ENCODE assay signal across 16 cellular contexts in genomic region chr16:52549011-52549692, GRCh38. TPM values are rescaled to one million over a fixed set of nuclear protein-coding genes. Genes with fewer than 3 reads are reported as not detected.
DNase-seq lines count a peak whose midpoint lies in the region; ATAC-seq and TF ChIP-seq lines count a peak whose summit lies in the region.
"Had no signal": no experiment of that assay in that cellular context is flagged by ENCODE, and none has a peak within 500 bp of the region (broad histone marks: within the 10 kb centered on the region; RNA-seq: fewer than 3 reads in every experiment).

No MANE protein-coding gene starts in this region.

- H3K27ac Mint-ChIP-seq in progenitor cell of endocrine pancreas, result peak overlapping the region; percentile 0
- no peak overlapping the region for H3K27ac Mint-ChIP-seq in activated naive CD4-positive, alpha-beta T cell treated with anti-CD3 and anti-CD28 coated beads for 36 hours
- H3K27ac Mint-ChIP-seq: activated CD4-positive, alpha-beta T cell treated with anti-CD3 and anti-CD28 coated beads, Interleukin-2, amount 10 ng/mL, durations not matched to agents 7 days and 5 days; activated T-helper 17 cell treated with anti-CD3 and anti-CD28 coated beads, Interleukin-2, amount 50 U/mL, for 72 hours; T-helper 17 cell had no signal

- no peaks in the 10 kb centered on the region for H3K9me3 ChIP-seq in SK-N-SH
- no peaks in the 10 kb centered on the region for H3K9me3 ChIP-seq in hepatocyte (ENCODE audit: low read depth)
- H3K9me3 ChIP-seq: esophagus squamous epithelium had no signal

- intact Hi-C loops in activated naive CD4-positive, alpha-beta T cell treated with anti-CD3 and anti-CD28 coated beads for 36 hours (cut with micrococcal nuclease), result no loop called here

- TF ChIP-seq EP300 in SK-N-SH (IDR thresholded peaks at IDR 0.05; ENCODE audit: borderline replicate concordance in 1 of 2, low read depth in 1 of 2, low read length in 1 of 2), result no peak

- H3K4me3 Mint-ChIP-seq in progenitor cell of endocrine pancreas (ENCODE audit: low read depth), result peak overlapping the region; percentile 94
- no peak overlapping the region for H3K4me3 Mint-ChIP-seq in activated naive CD4-positive, alpha-beta T cell treated with anti-CD3 and anti-CD28 coated beads for 36 hours
- H3K4me3 Mint-ChIP-seq: activated CD4-positive, alpha-beta T cell treated with anti-CD3 and anti-CD28 coated beads, Interleukin-2, amount 10 ng/mL, durations not matched to agents 7 days and 5 days; activated T-helper 17 cell treated with anti-CD3 and anti-CD28 coated beads, Interleukin-2, amount 50 U/mL, for 72 hours; T-helper 17 cell had no signal

- H3F3A ChIP-seq in SK-N-SH (replicated peaks; ENCODE audit: insufficient read depth), result no peaks in the 10 kb centered on the region

- H4K20me1 ChIP-seq in SK-N-SH (ENCODE audit: insufficient read depth) (no peaks in the 10 kb centered on the region), hepatocyte (ENCODE audit: insufficient read depth, poor library complexity, severe bottlenecking) (no peaks in the 10 kb centered on the region)

- H3K4me1 ChIP-seq in SK-N-SH (ENCODE audit: control insufficient read depth in 1 of 2, insufficient read depth in 2 of 2, low read depth in 1 of 2, low read length in 1 of 2), result no peaks in the 10 kb centered on the region
- peaks cover 5% of the 10 kb centered on the region for H3K4me1 ChIP-seq in hepatocyte (ENCODE audit: insufficient read depth)

- H3K36me3 Mint-ChIP-seq in progenitor cell of endocrine pancreas (ENCODE audit: insufficient read depth), result no peaks in the 10 kb centered on the region
- H3K36me3 Mint-ChIP-seq in activated naive CD4-positive, alpha-beta T cell treated with anti-CD3 and anti-CD28 coated beads for 36 hours (ENCODE audit: low read depth), result peaks cover 2% of the 10 kb centered on the region

- no peak for TF ChIP-seq RAD21 in SK-N-SH (IDR thresholded peaks at IDR 0.05; ENCODE audit: low read length)

- H3K4me2 ChIP-seq in SK-N-SH (no peak overlapping the region), hepatocyte (peak overlapping the region; percentile 75)
- H3K4me2 ChIP-seq: KMS-11 had no signal

- H3K79me2 ChIP-seq in SK-N-SH (ENCODE audit: insufficient read depth) (no peaks in the 10 kb centered on the region), hepatocyte (peaks cover 20% of the 10 kb centered on the region)

- no peak overlapping the region for H3K9ac ChIP-seq in SK-N-SH
- H3K9ac ChIP-seq: KMS-11 had no signal

- no peaks in the 10 kb centered on the region for H3K9me3 Mint-ChIP-seq in progenitor cell of endocrine pancreas (ENCODE audit: low read depth)
- H3K9me3 Mint-ChIP-seq in activated naive CD4-positive, alpha-beta T cell treated with anti-CD3 and anti-CD28 coated beads for 36 hours, result no peaks in the 10 kb centered on the region
- H3K9me3 Mint-ChIP-seq: activated CD4-positive, alpha-beta T cell treated with anti-CD3 and anti-CD28 coated beads, Interleukin-2, amount 10 ng/mL, durations not matched to agents 7 days and 5 days had no signal

- no peak for ATAC-seq in HG02759 (IDR thresholded peaks at IDR 0.05; ENCODE audit: unreplicated experiment)
- ATAC-seq: activated T-helper 17 cell treated with anti-CD3 and anti-CD28 coated beads, Interleukin-2, amount 50 U/mL, for 72 hours; T-helper 17 cell had no signal

- H3K9me2 ChIP-seq in SK-N-SH (no peaks in the 10 kb centered on the region), hepatocyte (replicated peaks; ENCODE audit: insufficient read depth) (no peaks in the 10 kb centered on the region)

- CTCF ChIA-PET in SK-N-SH (lab: Yijun Ruan, JAX), result no interaction called here
- CTCF ChIA-PET in activated naive CD4-positive, alpha-beta T cell treated with anti-CD3 and anti-CD28 coated beads for 36 hours (lab: Charles Lee), result no interaction called here

- no peak overlapping the region for H2AFZ ChIP-seq in SK-N-SH (ENCODE audit: low read depth)
- H2AFZ ChIP-seq in hepatocyte, result no peak overlapping the region

- H3K36me3 ChIP-seq in SK-N-SH (replicated peaks in 1 of 2; ENCODE audit: control insufficient read depth in 1 of 2, insufficient read depth in 2 of 2, low read length in 1 of 2) (no peaks in the 10 kb centered on the region), hepatocyte (replicated peaks; ENCODE audit: insufficient read depth, low read depth) (no peaks in the 10 kb centered on the region)
- H3K36me3 ChIP-seq: esophagus squamous epithelium had no signal

- H3K27me3 ChIP-seq in SK-N-SH (ENCODE audit: insufficient read depth) (peaks cover 18% of the 10 kb centered on the region; the same call in 1 of the 2 replicates), hepatocyte (peaks cover 23% of the 10 kb centered on the region)

- peak; percentile 27 for DNase-seq in DMS79 treated with DMSO at 0.1 percent for 48 hours (lab: John Stamatoyannopoulos, UW)
- no peak for DNase-seq in DMS79 (lab: John Stamatoyannopoulos, UW)
- no peak for DNase-seq in SK-N-SH
- peak; percentile 53 for DNase-seq in hepatocyte (ENCODE audit: low spot score)
- no peak for DNase-seq in progenitor cell of endocrine pancreas (ENCODE audit: low spot score, unreplicated experiment)
- no peak for DNase-seq in NCI-H2081 treated with DMSO at 0.1 percent for 48 hours (lab: John Stamatoyannopoulos, UW)
- no peak for DNase-seq in activated naive CD4-positive, alpha-beta T cell treated with anti-CD3 and anti-CD28 coated beads for 36 hours
- DNase-seq: ACHN; activated CD4-positive, alpha-beta T cell treated with anti-CD3 and anti-CD28 coated beads, Interleukin-2, amount 10 ng/mL, durations not matched to agents 7 days and 5 days; esophagus squamous epithelium; NCI-H1930; T-helper 17 cell had no signal

- H3K27ac ChIP-seq in SK-N-SH (ENCODE audit: low read depth in 2 of 2, low read length in 1 of 2) (no peak overlapping the region), hepatocyte (peak overlapping the region; percentile 86)
- H3K27ac ChIP-seq: esophagus squamous epithelium, KMS-11 had no signal

- 20% methylated on average over 11 of the region's 11 CpGs for WGBS in SK-N-SH (ENCODE audit: low lambda C conversion rate)
- 27% methylated on average over 11 of the region's 11 CpGs for WGBS in hepatocyte (ENCODE audit: low lambda C conversion rate, missing lambda C conversion rate)

- peak; percentile 32 for TF ChIP-seq CTCF in SK-N-SH (IDR thresholded peaks at IDR 0.05)
- TF ChIP-seq CTCF in hepatocyte (IDR thresholded peaks at IDR 0.05; ENCODE audit: poor library complexity), result peak; percentile 48
- TF ChIP-seq CTCF in progenitor cell of endocrine pancreas (IDR thresholded peaks at IDR 0.05; ENCODE audit: unreplicated experiment), result peak; percentile 67

- H3K27me3 Mint-ChIP-seq in progenitor cell of endocrine pancreas, result no peaks in the 10 kb centered on the region
- peaks cover 43% of the 10 kb centered on the region for H3K27me3 Mint-ChIP-seq in activated naive CD4-positive, alpha-beta T cell treated with anti-CD3 and anti-CD28 coated beads for 36 hours (ENCODE audit: low read depth)

- POLR2A ChIA-PET in SK-N-SH (lab: Yijun Ruan, JAX), result interaction anchor here (0.7 kb wide), 1 partner anchor 150 kb away, joined by 3 read pairs; no protein-coding TSS in a partner anchor

- H3K4me3 ChIP-seq in SK-N-SH (ENCODE audit: low read depth in 2 of 2, low read length in 1 of 2) (no peak overlapping the region), hepatocyte (no peak overlapping the region)
- H3K4me3 ChIP-seq: esophagus squamous epithelium had no signal

- peaks cover 59% of the 10 kb centered on the region for H3K4me1 Mint-ChIP-seq in progenitor cell of endocrine pancreas (ENCODE audit: low read depth)
- peaks cover 7% of the 10 kb centered on the region for H3K4me1 Mint-ChIP-seq in activated naive CD4-positive, alpha-beta T cell treated with anti-CD3 and anti-CD28 coated beads for 36 hours (ENCODE audit: low read depth)
- H3K4me1 Mint-ChIP-seq: activated T-helper 17 cell treated with anti-CD3 and anti-CD28 coated beads, Interleukin-2, amount 50 U/mL, for 72 hours; T-helper 17 cell had no signal

TF ChIP-seq in SK-N-SH, 30 proteins besides CTCF, POLR2A, EP300 and RAD21 (continues in another document):
- no peak for TF ChIP-seq ZBTB33 (IDR thresholded peaks at IDR 0.05; ENCODE audit: borderline replicate concordance, low read depth)
- no peak for TF ChIP-seq RCOR1 (IDR thresholded peaks at IDR 0.05; ENCODE audit: low read length)
- no peak for TF ChIP-seq MEF2A (IDR thresholded peaks at IDR 0.05; ENCODE audit: borderline replicate concordance, low read depth)
- no peak for TF ChIP-seq TAF1 (IDR thresholded peaks at IDR 0.05; ENCODE audit: borderline replicate concordance, low read depth, low read length)
- TF ChIP-seq GABPA (IDR thresholded peaks at IDR 0.05; ENCODE audit: low read depth), result no peak
- TF ChIP-seq FOSL2 (IDR thresholded peaks at IDR 0.05; ENCODE audit: borderline replicate concordance, low read depth), result no peak
- TF ChIP-seq USF2 (IDR thresholded peaks at IDR 0.05; ENCODE audit: borderline replicate concordance, low read depth, low read length), result no peak
- TF ChIP-seq TCF12 (IDR thresholded peaks at IDR 0.05), result no peak

RNA-seq across cellular contexts. Expression of gene TOX3, which starts 2.2 kb away (rescaled TPM):
- polyA plus RNA-seq in SK-N-SH (2012; rRNA removed), result not detected in 2 replicates
- polyA plus RNA-seq in SK-N-SH (2012; cell fraction: cytosol; rRNA removed), result not detected in 2 replicates
- not detected in 2 replicates for polyA plus RNA-seq in SK-N-SH (2012; cell fraction: nucleus; rRNA removed)
- 9.4 and 11.8 TPM in 2 replicates for total RNA-seq in hepatocyte
- polyA plus RNA-seq in hepatocyte, result 23.6 and 38.1 TPM in 2 replicates
- 80.8 and 84.8 TPM in 2 replicates for total RNA-seq in progenitor cell of endocrine pancreas
- total RNA-seq in activated naive CD4-positive, alpha-beta T cell treated with anti-CD3 and anti-CD28 coated beads for 36 hours, result not detected
- total RNA-seq: activated CD4-positive, alpha-beta T cell treated with anti-CD3 and anti-CD28 coated beads, Interleukin-2, amount 10 ng/mL, durations not matched to agents 7 days and 5 days; activated T-helper 17 cell treated with anti-CD3 and anti-CD28 coated beads, Interleukin-2, amount 50 U/mL, for 72 hours; OCI-LY7; T-helper 17 cell had no signal

Comparison
In these comparisons a context has a peak if more than half of its experiments do, and no peak if none do; other contexts are left out.
1. DNase-seq: peak in DMS79 treated with DMSO at 0.1 percent for 48 hours (single experiment) and hepatocyte (single experiment); none in DMS79 (single experiment), SK-N-SH (single experiment), progenitor cell of endocrine pancreas (single experiment), NCI-H2081 treated with DMSO at 0.1 percent for 48 hours (single experiment) and activated naive CD4-positive, alpha-beta T cell treated with anti-CD3 and anti-CD28 coated beads for 36 hours (single experiment).
2. RNA of gene TOX3, which starts 2.2 kb away (total RNA-seq): 80.8 to 84.8 TPM in progenitor cell of endocrine pancreas and 9.4 to 11.8 TPM in hepatocyte; not detected in activated naive CD4-positive, alpha-beta T cell treated with anti-CD3 and anti-CD28 coated beads for 36 hours; every median in the first group is over 10 times any median in the second.
3. Peak in every context shown above with its lines, with median percentiles within 50 percentile points of each other: CTCF ChIP-seq.